Comparison of ENCODE assay signal across 1 cellular context in genomic region chr14:22768947-22769346, GRCh38.
TF ChIP-seq lines count a peak whose summit lies in the region.

No MANE protein-coding gene starts in this region.

TF ChIP-seq in K562, 482 proteins besides CTCF, POLR2A, EP300 and RAD21 (continued from another document):
- TF ChIP-seq DIDO1 (tag; IDR thresholded peaks at IDR 0.05; ENCODE audit: low read depth) (no peak), CEBPG (CRISPR knock-in tag; IDR thresholded peaks at IDR 0.05) (no peak), CEBPG (tag; conservative IDR thresholded peaks at IDR 0.05 in 1 of 2, IDR thresholded peaks at IDR 0.05 in 1 of 2) (0 out of 4 replicates have a peak, but pooled peaks of 1 of the 2 experiments have one; percentile 36), CBFA2T3 (IDR thresholded peaks at IDR 0.05) (no peak), MEIS2 (IDR thresholded peaks at IDR 0.05; ENCODE audit: partially characterized antibody) (no peak), NFATC3 (IDR thresholded peaks at IDR 0.05) (no peak), SMAD3 (CRISPR knock-in tag; conservative IDR thresholded peaks at IDR 0.05) (no peak), ZNF140 (CRISPR knock-in tag; IDR thresholded peaks at IDR 0.05) (no peak), FOXK1 (CRISPR knock-in tag; IDR thresholded peaks at IDR 0.05; ENCODE audit: borderline replicate concordance) (no peak), NCOA1 (IDR thresholded peaks at IDR 0.05; ENCODE audit: low read depth) (no peak), HEY1 (CRISPR knock-in tag; IDR thresholded peaks at IDR 0.05; ENCODE audit: borderline replicate concordance) (no peak), CEBPB (tag; IDR thresholded peaks at IDR 0.05) (peak; percentile 53), ZNF384 (IDR thresholded peaks at IDR 0.05; ENCODE audit: low read depth, low read length) (no peak), NUFIP1 (IDR thresholded peaks at IDR 0.05; ENCODE audit: partially characterized antibody) (no peak), ZNF696 (CRISPR knock-in tag; conservative IDR thresholded peaks at IDR 0.05) (no peak)
- TF ChIP-seq, protein P1, sequence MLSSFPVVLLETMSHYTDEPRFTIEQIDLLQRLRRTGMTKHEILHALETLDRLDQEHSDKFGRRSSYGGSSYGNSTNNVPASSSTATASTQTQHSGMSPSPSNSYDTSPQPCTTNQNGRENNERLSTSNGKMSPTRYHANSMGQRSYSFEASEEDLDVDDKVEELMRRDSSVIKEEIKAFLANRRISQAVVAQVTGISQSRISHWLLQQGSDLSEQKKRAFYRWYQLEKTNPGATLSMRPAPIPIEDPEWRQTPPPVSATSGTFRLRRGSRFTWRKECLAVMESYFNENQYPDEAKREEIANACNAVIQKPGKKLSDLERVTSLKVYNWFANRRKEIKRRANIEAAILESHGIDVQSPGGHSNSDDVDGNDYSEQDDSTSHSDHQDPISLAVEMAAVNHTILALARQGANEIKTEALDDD (IDR thresholded peaks at IDR 0.05) = no peak
